ENCODE assay signal across 11 cellular contexts in genomic region chr1:245129811-245130210, GRCh38.
"Had no signal": no experiment of that assay in that cellular context is flagged by ENCODE, and none has a peak within 500 bp of the region (broad histone marks: within the 10 kb centered on the region; RNA-seq: fewer than 3 reads in every experiment).

No MANE protein-coding gene starts in this region.

- H3K27ac ChIP-seq: adrenal gland, esophagus muscularis mucosa, gastroesophageal sphincter, thyroid gland, uterus had no signal

- H3K4me1 ChIP-seq: adrenal gland, uterus had no signal

- H3K9me3 ChIP-seq: adrenal gland, esophagus muscularis mucosa, gastroesophageal sphincter, thyroid gland, uterus had no signal

- H3K27me3 ChIP-seq: adrenal gland, thyroid gland, uterus had no signal

- DNase-seq: activated B cell treated with CpG ODN at 0.5 μM for 24 hours; activated CD4-positive, alpha-beta T cell treated with anti-CD3 and anti-CD28 coated beads, Interleukin-2, amount 50 U/mL, for 1 hour; activated naive CD4-positive, alpha-beta T cell treated with anti-CD3 and anti-CD28 coated beads, Interleukin-2, amount 50 U/mL, for 16 hours; activated T-cell treated with anti-CD3 and anti-CD28 coated beads for 4 hours; left ventricle myocardium superior; T-helper 17 cell; uterus had no signal

- H3K4me3 ChIP-seq: adrenal gland, esophagus muscularis mucosa, gastroesophageal sphincter, thyroid gland, uterus had no signal

- H3K36me3 ChIP-seq: adrenal gland, gastroesophageal sphincter, uterus had no signal
